ENCODE assay signal across 8 cellular contexts in the genomic region with DNA sequence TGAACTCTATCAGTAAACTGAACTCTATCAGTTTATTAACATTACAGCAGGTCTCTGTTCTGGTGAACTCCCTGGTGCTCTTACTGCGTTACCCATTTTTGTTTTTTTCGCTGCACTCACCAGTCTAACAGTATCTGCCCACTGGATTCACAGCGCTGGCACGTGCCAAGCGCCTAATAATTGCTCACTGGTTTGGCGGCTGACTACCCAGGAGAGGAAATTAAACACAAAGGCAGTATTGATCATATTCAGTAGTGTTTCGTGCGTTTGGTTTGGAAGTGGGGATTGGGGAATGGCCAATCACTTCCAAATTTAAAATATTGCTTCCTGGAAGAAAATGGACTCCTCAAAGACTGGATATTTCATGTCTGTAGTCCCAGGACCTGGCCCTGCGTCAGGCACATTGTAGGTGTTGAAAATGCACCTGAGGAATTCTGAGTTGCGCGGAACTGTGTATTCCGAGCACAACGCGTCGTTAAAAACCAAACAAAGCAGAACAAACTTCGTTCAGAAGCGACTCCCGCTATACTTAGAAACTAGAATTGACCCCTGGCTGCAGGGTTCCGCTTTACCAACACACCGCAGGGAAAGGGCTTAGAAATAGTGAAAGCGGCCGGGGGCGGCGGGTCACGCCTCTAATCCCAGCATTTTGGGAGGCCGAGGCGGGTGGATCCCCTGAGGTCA. TPM values are rescaled to one million over a fixed set of nuclear protein-coding genes. Genes with fewer than 3 reads are reported as not detected.
A peak's percentile ranks its signal among the peaks of the same experiment; 100 is the strongest.
DNase-seq lines count a peak whose midpoint lies in the region; ATAC-seq and FAIRE-seq lines count a peak whose summit lies in the region.

No MANE protein-coding gene starts in this region.

- ATAC-seq in HG02885 (IDR thresholded peaks at IDR 0.05; ENCODE audit: poor library complexity, unreplicated experiment) = peak; percentile 33
- ATAC-seq in natural killer cell treated with Interleukin-12 subunit alpha and Interleukin-12 subunit beta and Interleukin-15 and Interleukin-18, amount 100 ng/mL, for 72 hours = peak in 1 of 2 donors; percentile 2

- peaks cover 49 to 55% of the 10 kb centered on the region in 2 donors for H3K4me1 Mint-ChIP-seq in natural killer cell treated with Interleukin-12 subunit alpha and Interleukin-12 subunit beta and Interleukin-15 and Interleukin-18, amount 100 ng/mL, for 72 hours (ENCODE audit: low read depth in 2 of 2)

- H3K36me3 Mint-ChIP-seq in natural killer cell treated with Interleukin-12 subunit alpha and Interleukin-12 subunit beta and Interleukin-15 and Interleukin-18, amount 100 ng/mL, for 72 hours = peaks cover 36% of the 10 kb centered on the region

- H3K4me3 Mint-ChIP-seq in natural killer cell treated with Interleukin-12 subunit alpha and Interleukin-12 subunit beta and Interleukin-15 and Interleukin-18, amount 100 ng/mL, for 72 hours = peak overlapping the region; percentile 92

- no peak for FAIRE-seq in urothelium cell line (lab: Jason Lieb, UNC)

- H3K27ac Mint-ChIP-seq in natural killer cell treated with Interleukin-12 subunit alpha and Interleukin-12 subunit beta and Interleukin-15 and Interleukin-18, amount 100 ng/mL, for 72 hours = peak overlapping the region; percentile 92 to 98

- H3K27me3 Mint-ChIP-seq in natural killer cell treated with Interleukin-12 subunit alpha and Interleukin-12 subunit beta and Interleukin-15 and Interleukin-18, amount 100 ng/mL, for 72 hours = peaks cover 5 to 14% of the 10 kb centered on the region in 2 donors

- no peaks in the 10 kb centered on the region for H3K9me3 Mint-ChIP-seq in natural killer cell treated with Interleukin-12 subunit alpha and Interleukin-12 subunit beta and Interleukin-15 and Interleukin-18, amount 100 ng/mL, for 72 hours

- DNase-seq in SIG-M5 treated with dmso at 0.1 percent for 504 hours (lab: John Stamatoyannopoulos, UW; ENCODE audit: unreplicated experiment) (peak; percentile 62), SIG-M5 (lab: John Stamatoyannopoulos, UW) (no peak), NCI-H526 treated with DMSO at 0.1 percent for 48 hours (lab: John Stamatoyannopoulos, UW) (peak; percentile 31), fibroblast of gingiva (ENCODE audit: low read depth) (peak; percentile 44), urothelium cell line (ENCODE audit: low spot score) (peak; percentile 19)
- DNase-seq in activated T-cell treated with anti-CD3 and anti-CD28 coated beads, Interleukin-2, amount 50 U/mL, for 1 hour = peak; percentile 51
- no peak for DNase-seq in natural killer cell treated with Interleukin-12 subunit alpha and Interleukin-12 subunit beta and Interleukin-15 and Interleukin-18, amount 100 ng/mL, for 72 hours (ENCODE audit: low spot score)

RNA-seq across cellular contexts. Expression of gene RPS12, which starts 1.1 kb away (rescaled TPM):
- 1,000 to 10,000 TPM in 1 of 2 donors, 100 to 1,000 TPM in 1; 832 to 1,576 TPM for total RNA-seq in natural killer cell treated with Interleukin-12 subunit alpha and Interleukin-12 subunit beta and Interleukin-15 and Interleukin-18, amount 100 ng/mL, for 72 hours

RNA-seq across cellular contexts. Expression of gene SLC18B1, which starts 14.9 kb away (rescaled TPM):
- 1 to 10 TPM; 2.9 to 5.6 TPM for total RNA-seq in natural killer cell treated with Interleukin-12 subunit alpha and Interleukin-12 subunit beta and Interleukin-15 and Interleukin-18, amount 100 ng/mL, for 72 hours

RNA-seq across cellular contexts. Expression of gene VNN2, which starts 55.6 kb away (rescaled TPM):
- total RNA-seq in natural killer cell treated with Interleukin-12 subunit alpha and Interleukin-12 subunit beta and Interleukin-15 and Interleukin-18, amount 100 ng/mL, for 72 hours = 10 to 100 TPM; 28.9 to 30.8 TPM

Comparison
In these comparisons a context has a peak if more than half of its experiments do, and no peak if none do; other contexts are left out.
1. DNase-seq: peak in SIG-M5 treated with dmso at 0.1 percent for 504 hours (single experiment), NCI-H526 treated with DMSO at 0.1 percent for 48 hours (single experiment), activated T-cell treated with anti-CD3 and anti-CD28 coated beads, Interleukin-2, amount 50 U/mL, for 1 hour (single experiment), fibroblast of gingiva (single experiment) and urothelium cell line (single experiment); none in SIG-M5 (single experiment) and natural killer cell treated with Interleukin-12 subunit alpha and Interleukin-12 subunit beta and Interleukin-15 and Interleukin-18, amount 100 ng/mL, for 72 hours (single experiment).